31 cellular contexts compared by ENCODE assay signal in genomic region chr1:25847929-25848328, GRCh38. TPM values are rescaled to one million over a fixed set of nuclear protein-coding genes. Genes with fewer than 3 reads are reported as not detected.
"Had no signal": no experiment of that assay in that cellular context is flagged by ENCODE, and none has a peak within 500 bp of the region (broad histone marks: within the 10 kb centered on the region; RNA-seq: fewer than 3 reads in every experiment).

No MANE protein-coding gene starts in this region.

- H3K4me3 Mint-ChIP-seq: activated CD4-positive, alpha-beta memory T cell treated with anti-CD3 and anti-CD28 coated beads for 36 hours; activated CD4-positive, alpha-beta T cell treated with anti-CD3 and anti-CD28 coated beads for 36 hours; activated CD4-positive, alpha-beta T cell treated with anti-CD3 and anti-CD28 coated beads, Interleukin-2, amount 10 ng/mL, durations not matched to agents 24 days and 14 days; activated CD8-positive, alpha-beta memory T cell treated with anti-CD3 and anti-CD28 coated beads, Interleukin-2, amount 10 ng/mL, durations not matched to agents 7 days and 5 days; activated CD8-positive, alpha-beta T cell treated with anti-CD3 and anti-CD28 coated beads, Interleukin-2, amount 10 ng/mL, durations not matched to agents 7 days and 5 days; activated naive CD8-positive, alpha-beta T cell; activated T-cell treated with anti-CD3 and anti-CD28 coated beads, Interleukin-2, amount 50 U/mL, for 72 hours; central memory CD8-positive, alpha-beta T cell; dendritic cell treated with granulocyte-macrophage colony-stimulating factor and Interleukin-4, amounts not matched to agents 40 ng/mL and 50 ng/mL, for 4 days had no signal

- H3K36me3 ChIP-seq: brain microvascular endothelial cell, esophagus muscularis mucosa, gastrocnemius medialis, heart left ventricle, WERI-Rb-1 had no signal

- H3K27ac ChIP-seq: brain microvascular endothelial cell, coronary artery, dorsolateral prefrontal cortex, esophagus muscularis mucosa, foreskin keratinocyte, gastrocnemius medialis, heart left ventricle, WERI-Rb-1 had no signal

- H3K27me3 ChIP-seq: brain microvascular endothelial cell, dorsolateral prefrontal cortex, esophagus muscularis mucosa, foreskin keratinocyte, gastrocnemius medialis, heart left ventricle had no signal

- DNase-seq: activated CD4-positive, alpha-beta memory T cell treated with anti-CD3 and anti-CD28 coated beads for 36 hours; activated CD4-positive, alpha-beta T cell treated with anti-CD3 and anti-CD28 coated beads for 36 hours; activated CD4-positive, alpha-beta T cell treated with anti-CD3 and anti-CD28 coated beads, Interleukin-2, amount 10 ng/mL, durations not matched to agents 24 days and 14 days; activated CD4-positive, CD25-positive, alpha-beta regulatory T cell; activated CD4-positive, CD25-positive, alpha-beta regulatory T cell treated with anti-CD3 and anti-CD28 coated beads, Interleukin-2, amount 50 U/mL, for 72 hours; activated CD8-positive, alpha-beta memory T cell treated with anti-CD3 and anti-CD28 coated beads, Interleukin-2, amount 10 ng/mL, durations not matched to agents 7 days and 5 days; activated CD8-positive, alpha-beta memory T cell treated with anti-CD3 and anti-CD28 coated beads, Interleukin-2, amount 50 U/mL, for 4 hours; activated CD8-positive, alpha-beta T cell treated with anti-CD3 and anti-CD28 coated beads, Interleukin-2, amount 10 ng/mL, durations not matched to agents 7 days and 5 days; activated gamma-delta T cell; activated naive CD4-positive, alpha-beta T cell; activated naive CD4-positive, alpha-beta T cell treated with anti-CD3 and anti-CD28 coated beads, Interleukin-2, amount 50 U/mL, for 16 hours; activated T-cell treated with anti-CD3 and anti-CD28 coated beads, Interleukin-2, amount 50 U/mL, for 1 hour; activated T-cell treated with anti-CD3 and anti-CD28 coated beads, Interleukin-2, amount 50 U/mL, for 72 hours; amniotic stem cell; anterior cingulate cortex; brain microvascular endothelial cell; dorsolateral prefrontal cortex; effector memory CD4-positive, alpha-beta T cell; erythroblast; foreskin keratinocyte; gastrocnemius medialis; glutamatergic neuron; heart left ventricle; T1000; WERI-Rb-1 had no signal

- H3K9me3 ChIP-seq: esophagus muscularis mucosa, gastrocnemius medialis, heart left ventricle had no signal

- H3K27me3 Mint-ChIP-seq: activated CD4-positive, alpha-beta memory T cell treated with anti-CD3 and anti-CD28 coated beads for 36 hours; activated CD4-positive, alpha-beta T cell treated with anti-CD3 and anti-CD28 coated beads for 36 hours; activated CD4-positive, alpha-beta T cell treated with anti-CD3 and anti-CD28 coated beads, Interleukin-2, amount 10 ng/mL, durations not matched to agents 24 days and 14 days; activated CD8-positive, alpha-beta memory T cell treated with anti-CD3 and anti-CD28 coated beads, Interleukin-2, amount 10 ng/mL, durations not matched to agents 7 days and 5 days; activated naive CD8-positive, alpha-beta T cell; central memory CD8-positive, alpha-beta T cell; dendritic cell treated with granulocyte-macrophage colony-stimulating factor and Interleukin-4, amounts not matched to agents 40 ng/mL and 50 ng/mL, for 4 days had no signal

- H3K4me1 Mint-ChIP-seq: activated CD8-positive, alpha-beta memory T cell treated with anti-CD3 and anti-CD28 coated beads, Interleukin-2, amount 10 ng/mL, durations not matched to agents 7 days and 5 days; central memory CD8-positive, alpha-beta T cell had no signal

- H3K4me3 ChIP-seq: coronary artery, dorsolateral prefrontal cortex, esophagus muscularis mucosa, gastrocnemius medialis, heart left ventricle had no signal

- H3K36me3 Mint-ChIP-seq: activated CD4-positive, alpha-beta memory T cell treated with anti-CD3 and anti-CD28 coated beads for 36 hours had no signal

- ATAC-seq: activated CD4-positive, alpha-beta T cell treated with anti-CD3 and anti-CD28 coated beads for 36 hours; activated CD8-positive, alpha-beta memory T cell treated with anti-CD3 and anti-CD28 coated beads, Interleukin-2, amount 10 ng/mL, durations not matched to agents 7 days and 5 days; activated CD8-positive, alpha-beta T cell treated with anti-CD3 and anti-CD28 coated beads, Interleukin-2, amount 10 ng/mL, durations not matched to agents 7 days and 5 days; activated T-cell treated with anti-CD3 and anti-CD28 coated beads, Interleukin-2, amount 50 U/mL, for 72 hours; foreskin keratinocyte; gastrocnemius medialis had no signal

- H3K9me3 Mint-ChIP-seq: activated CD4-positive, alpha-beta memory T cell treated with anti-CD3 and anti-CD28 coated beads for 36 hours; activated CD4-positive, alpha-beta T cell treated with anti-CD3 and anti-CD28 coated beads, Interleukin-2, amount 10 ng/mL, durations not matched to agents 24 days and 14 days; activated T-cell treated with anti-CD3 and anti-CD28 coated beads, Interleukin-2, amount 50 U/mL, for 72 hours; central memory CD8-positive, alpha-beta T cell; dendritic cell treated with granulocyte-macrophage colony-stimulating factor and Interleukin-4, amounts not matched to agents 40 ng/mL and 50 ng/mL, for 4 days had no signal

- H3K27ac Mint-ChIP-seq: activated CD4-positive, alpha-beta memory T cell treated with anti-CD3 and anti-CD28 coated beads for 36 hours; activated CD4-positive, alpha-beta T cell treated with anti-CD3 and anti-CD28 coated beads for 36 hours; activated CD4-positive, alpha-beta T cell treated with anti-CD3 and anti-CD28 coated beads, Interleukin-2, amount 10 ng/mL, durations not matched to agents 24 days and 14 days; activated CD8-positive, alpha-beta memory T cell treated with anti-CD3 and anti-CD28 coated beads, Interleukin-2, amount 10 ng/mL, durations not matched to agents 7 days and 5 days; activated CD8-positive, alpha-beta T cell treated with anti-CD3 and anti-CD28 coated beads, Interleukin-2, amount 10 ng/mL, durations not matched to agents 7 days and 5 days; activated naive CD8-positive, alpha-beta T cell; activated T-cell treated with anti-CD3 and anti-CD28 coated beads, Interleukin-2, amount 50 U/mL, for 72 hours; dendritic cell treated with granulocyte-macrophage colony-stimulating factor and Interleukin-4, amounts not matched to agents 40 ng/mL and 50 ng/mL, for 4 days had no signal

- H3K4me1 ChIP-seq: esophagus muscularis mucosa, foreskin keratinocyte, gastrocnemius medialis, heart left ventricle had no signal

RNA-seq across cellular contexts. Expression of gene AUNIP, which starts 11.3 kb away (rescaled TPM):
- total RNA-seq: cardiac septum, esophagus muscularis mucosa, gastrocnemius medialis had no signal
